28 cellular contexts compared by ENCODE assay signal in the genomic region with DNA sequence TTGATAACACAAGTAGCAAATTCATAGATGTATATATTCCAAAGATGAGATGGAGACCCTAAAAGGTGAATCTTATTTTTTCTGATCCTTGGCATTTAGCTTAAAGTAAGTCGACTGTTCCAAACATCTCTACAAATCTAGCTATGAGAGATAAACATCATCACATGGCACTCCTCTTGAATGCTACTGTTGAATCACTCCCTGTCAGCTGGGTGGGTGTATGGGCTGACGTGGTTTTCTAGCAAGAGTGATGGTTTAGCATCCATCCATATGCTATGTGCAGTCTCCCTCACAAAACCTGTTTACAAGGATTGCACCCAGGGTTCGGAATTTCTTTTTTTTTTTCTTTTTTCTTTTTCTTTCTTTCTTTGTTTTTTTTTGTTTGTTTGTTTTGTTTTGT. TPM values are rescaled to one million over a fixed set of nuclear protein-coding genes. Genes with fewer than 3 reads are reported as not detected.
DNase-seq lines count a peak whose midpoint lies in the region; ATAC-seq and TF ChIP-seq lines count a peak whose summit lies in the region.
"Had no signal": no experiment of that assay in that cellular context is flagged by ENCODE, and none has a peak within 500 bp of the region (broad histone marks: within the 10 kb centered on the region; RNA-seq: fewer than 3 reads in every experiment).

No MANE protein-coding gene starts in this region.

- no peaks in the 10 kb centered on the region for H3K27me3 Mint-ChIP-seq in MCF 10A (ENCODE audit: insufficient read depth, unreplicated experiment)
- H3K27me3 Mint-ChIP-seq: B cell; stimulated activated naive CD8-positive, alpha-beta T cell treated with anti-CD3 and anti-CD28 coated beads, Interleukin-15, Interleukin-2, amounts not matched to agents 100 ng/mL and 50 ng/mL, for 24 hours; T-helper 17 cell had no signal

- no peak overlapping the region for H3K4me3 Mint-ChIP-seq in MCF 10A (ENCODE audit: unreplicated experiment)
- H3K4me3 Mint-ChIP-seq: B cell; nephron; stimulated activated naive CD8-positive, alpha-beta T cell treated with anti-CD3 and anti-CD28 coated beads, Interleukin-15, Interleukin-2, amounts not matched to agents 100 ng/mL and 50 ng/mL, for 24 hours; T-helper 17 cell had no signal

- H3K36me3 Mint-ChIP-seq in MCF 10A (ENCODE audit: insufficient read depth, unreplicated experiment), result peaks cover 4% of the 10 kb centered on the region

- peaks cover 75% of the 10 kb centered on the region for H3K79me2 ChIP-seq in mammary epithelial cell (ENCODE audit: insufficient read depth, low read length)

- POLR2A ChIA-PET in MCF 10A (lab: Yijun Ruan, JAX), result interaction anchor here (1.4 kb wide), 1 partner anchor 128 kb away, joined by 5 read pairs; the partner anchor contains the start of gene RIGI

- no peaks in the 10 kb centered on the region for H3K9me3 Mint-ChIP-seq in MCF 10A (ENCODE audit: unreplicated experiment)
- H3K9me3 Mint-ChIP-seq: nephron; stimulated activated naive CD8-positive, alpha-beta T cell treated with anti-CD3 and anti-CD28 coated beads, Interleukin-15, Interleukin-2, amounts not matched to agents 100 ng/mL and 50 ng/mL, for 24 hours had no signal

- TF ChIP-seq CTCF in MCF 10A (IDR thresholded peaks at IDR 0.05; ENCODE audit: unreplicated experiment) (no peak), breast epithelium (IDR thresholded peaks at IDR 0.05) (no peak), mammary epithelial cell (conservative IDR thresholded peaks at IDR 0.05 in 1 of 2, IDR thresholded peaks at IDR 0.05 in 1 of 2; ENCODE audit: extremely low read depth in 1 of 2, insufficient read depth in 1 of 2, low read depth in 1 of 2, low read length in 2 of 2) (no peak)

- H3K27me3 ChIP-seq in breast epithelium (no peaks in the 10 kb centered on the region), mammary epithelial cell (ENCODE audit: insufficient read depth, low read length) (no peaks in the 10 kb centered on the region)
- H3K27me3 ChIP-seq: dorsolateral prefrontal cortex, pancreas, tibial nerve had no signal

- CTCF ChIA-PET in MCF 10A (lab: Yijun Ruan, JAX), result interaction anchor here (0.6 to 4.1 kb wide), 5 partner anchors 19 to 184 kb away, joined by 3 to 29 read pairs (median 9); no protein-coding TSS in a partner anchor
- CTCF ChIA-PET in mammary epithelial cell (lab: Charles Lee; ENCODE audit: low non-redundant PET), result no interaction called here

- no TSS peak for BruUV-seq in MCF 10A (replicated peaks; lab: Mats Ljungman, UMichigan)
- BruUV-seq in mammary epithelial cell (replicated peaks; lab: Mats Ljungman, UMichigan), result no TSS peak

- H3K4me3 ChIP-seq in breast epithelium (no peak overlapping the region), mammary epithelial cell (replicated peaks in 1 of 3; ENCODE audit: insufficient read depth in 1 of 3, low read depth in 2 of 3, low read length in 3 of 3) (no peak overlapping the region)
- H3K4me3 ChIP-seq: pancreas, SK-N-MC, tibial nerve had no signal

- H3K9ac ChIP-seq in mammary epithelial cell (ENCODE audit: insufficient read depth, low read length), result no peak overlapping the region

- in situ Hi-C loops in mammary epithelial cell (cut with MboI; ENCODE audit: low sequenced_read_pairs in 2 of 2), result loop anchor here (25.0 kb wide), 2 partner anchors 314 to 564 kb away; no protein-coding TSS in a partner anchor

- H3K27ac ChIP-seq in breast epithelium (no peak overlapping the region), mammary epithelial cell (ENCODE audit: insufficient read depth, low read depth, low read length) (no peak overlapping the region)
- H3K27ac ChIP-seq: pancreas, SK-N-MC had no signal

- H2AFZ ChIP-seq in mammary epithelial cell (ENCODE audit: low read depth, low read length), result no peak overlapping the region

- no peak for ATAC-seq in GM21786 (IDR thresholded peaks at IDR 0.05; ENCODE audit: unreplicated experiment)
- ATAC-seq: left ventricle myocardium superior, pancreas, right cardiac atrium, T-helper 17 cell had no signal

- no peak overlapping the region for H3K4me2 ChIP-seq in mammary epithelial cell (ENCODE audit: insufficient read depth, low read depth, low read length)

- 89% methylated on average over 3 of the region's 3 CpGs for WGBS in mammary epithelial cell (ENCODE audit: low coverage, missing lambda C conversion rate)

- peak; percentile 11 for DNase-seq in MCF 10A (ENCODE audit: unreplicated experiment)
- no peak for DNase-seq in breast epithelium (ENCODE audit: low spot score in 2 of 2)
- peak; percentile 20 for DNase-seq in mammary epithelial cell
- DNase-seq in medulla oblongata (ENCODE audit: extremely low spot score), result peak; percentile 38
- no peak for DNase-seq in NCI-H187 treated with DMSO at 0.1 percent for 48 hours (lab: John Stamatoyannopoulos, UW)
- DNase-seq in DMS79 (lab: John Stamatoyannopoulos, UW), result no peak
- no peak for DNase-seq in NCI-H524 (lab: John Stamatoyannopoulos, UW)
- DNase-seq: 8988T; activated CD8-positive, alpha-beta memory T cell treated with anti-CD3 and anti-CD28 coated beads for 24 hours; activated naive CD4-positive, alpha-beta T cell treated with Interleukin-2 at 50 U/mL for 16 hours; activated T-cell treated with anti-CD3 and anti-CD28 coated beads, Interleukin-2, amount 50 U/mL, for 1 hour; DMS53; left ventricle myocardium superior; NCI-H1092 treated with DMSO at 0.1 percent for 48 hours; NCI-H2029; NCI-H2227 treated with DMSO at 0.1 percent for 48 hours; NCI-H748 treated with DMSO at 0.1 percent for 48 hours; pancreas; right cardiac atrium; RPMI8226; T-helper 17 cell had no signal

- H3K4me1 ChIP-seq in breast epithelium (no peaks in the 10 kb centered on the region), mammary epithelial cell (ENCODE audit: insufficient read depth, low read length) (peaks cover 25% of the 10 kb centered on the region)

- no peak overlapping the region for H3K27ac Mint-ChIP-seq in MCF 10A (ENCODE audit: low read depth, unreplicated experiment)
- H3K27ac Mint-ChIP-seq: B cell; nephron; stimulated activated naive CD8-positive, alpha-beta T cell treated with anti-CD3 and anti-CD28 coated beads, Interleukin-15, Interleukin-2, amounts not matched to agents 100 ng/mL and 50 ng/mL, for 24 hours; T-helper 17 cell had no signal

- H3K9me3 ChIP-seq in breast epithelium (no peaks in the 10 kb centered on the region), mammary epithelial cell (replicated peaks; ENCODE audit: insufficient read depth, low read length) (no peaks in the 10 kb centered on the region)
- H3K9me3 ChIP-seq: pancreas, tibial nerve had no signal

- H4K20me1 ChIP-seq in mammary epithelial cell (ENCODE audit: insufficient read depth, low read length), result no peaks in the 10 kb centered on the region

- H3K4me1 Mint-ChIP-seq in MCF 10A (ENCODE audit: insufficient read depth, unreplicated experiment), result peaks cover 21% of the 10 kb centered on the region
- H3K4me1 Mint-ChIP-seq: B cell, nephron had no signal

- intact Hi-C loops in MCF 10A (cut with micrococcal nuclease), result no loop called here
- intact Hi-C loops in breast epithelium (cut with DNase I; ENCODE audit: low total_unique reads), result no loop called here
- intact Hi-C loops in mammary epithelial cell (cut with micrococcal nuclease), result no loop called here

- no peak for TF ChIP-seq POLR2A in breast epithelium (IDR thresholded peaks at IDR 0.05)

- no peaks in the 10 kb centered on the region for H3K36me3 ChIP-seq in breast epithelium
- H3K36me3 ChIP-seq in mammary epithelial cell (ENCODE audit: insufficient read depth, low read length), result no peaks in the 10 kb centered on the region
- H3K36me3 ChIP-seq: pancreas, tibial nerve had no signal

- dilution Hi-C loops in mammary epithelial cell (cut with HindIII; ENCODE audit: low sequenced_read_pairs), result loop anchor here (25.0 kb wide), 1 partner anchor 564 kb away; no protein-coding TSS in a partner anchor

RNA-seq across cellular contexts. Expression of gene ACO1, which starts 13.8 kb away (rescaled TPM):
- 28.6 and 31.4 TPM in 2 replicates for total RNA-seq in MCF 10A (2022)
- total RNA-seq in breast epithelium, result 100 to 1,000 TPM in 1 of 3 donors, 10 to 100 TPM in 2; 44.2 to 169 (median 47.1) TPM
- 10 to 100 TPM; 43.1 to 44.2 TPM for total RNA-seq in mammary epithelial cell
- 45.1 TPM for polyA plus RNA-seq in mammary epithelial cell
- 46.1 TPM for polyA minus RNA-seq in mammary epithelial cell

Comparison
In these comparisons a context has a peak if more than half of its experiments do, and no peak if none do; other contexts are left out.
1. DNase-seq: peak in MCF 10A (single experiment), mammary epithelial cell (single experiment) and medulla oblongata (single experiment); none in breast epithelium (0 of 2), NCI-H187 treated with DMSO at 0.1 percent for 48 hours (single experiment), DMS79 (single experiment) and NCI-H524 (0 of 2).